ENCODE assay signal across 1 cellular context in the genomic region with DNA sequence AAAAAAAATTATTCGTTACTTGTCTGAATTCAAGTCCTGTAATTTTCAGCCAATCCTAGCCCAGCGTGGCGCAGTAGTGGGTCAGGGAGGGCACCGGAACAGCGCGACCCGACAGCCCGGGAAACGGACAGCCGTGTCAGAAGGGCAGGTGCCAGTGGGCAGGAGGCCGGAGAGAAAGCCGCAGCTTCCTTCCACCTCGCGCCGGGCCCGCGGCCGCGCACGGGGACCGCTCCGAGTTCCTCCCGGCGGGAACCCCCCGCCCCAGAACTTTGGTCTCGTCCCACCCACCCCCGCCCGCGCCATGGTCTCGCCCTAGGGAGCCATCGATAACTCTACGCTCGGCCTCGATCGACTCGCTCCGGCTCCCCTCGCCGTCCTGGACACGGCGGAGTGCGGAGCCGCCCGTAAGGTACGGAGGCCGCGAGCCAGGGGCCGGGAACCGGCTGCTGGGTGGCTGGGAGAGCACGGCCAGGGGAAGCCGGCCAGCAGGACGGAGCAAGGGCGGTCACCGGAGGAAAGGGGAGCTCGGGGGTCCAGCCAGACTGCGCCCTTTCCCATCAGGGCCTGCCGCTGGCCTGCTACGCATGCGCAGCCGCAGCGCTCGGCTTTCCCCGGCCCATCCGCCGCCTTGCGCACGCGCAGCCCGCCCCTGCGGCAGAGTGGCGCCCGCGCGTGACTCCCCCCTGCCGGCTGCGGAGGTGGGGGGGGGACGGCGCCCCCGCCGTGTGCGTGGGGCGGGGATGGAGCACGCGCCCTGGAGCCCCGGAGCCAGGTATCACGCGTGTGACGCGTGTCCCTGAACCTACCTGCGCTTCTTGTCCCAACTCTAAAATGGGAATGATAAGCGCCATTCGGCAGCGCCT.
TF ChIP-seq lines count a peak whose summit lies in the region.

A gene with protein sequence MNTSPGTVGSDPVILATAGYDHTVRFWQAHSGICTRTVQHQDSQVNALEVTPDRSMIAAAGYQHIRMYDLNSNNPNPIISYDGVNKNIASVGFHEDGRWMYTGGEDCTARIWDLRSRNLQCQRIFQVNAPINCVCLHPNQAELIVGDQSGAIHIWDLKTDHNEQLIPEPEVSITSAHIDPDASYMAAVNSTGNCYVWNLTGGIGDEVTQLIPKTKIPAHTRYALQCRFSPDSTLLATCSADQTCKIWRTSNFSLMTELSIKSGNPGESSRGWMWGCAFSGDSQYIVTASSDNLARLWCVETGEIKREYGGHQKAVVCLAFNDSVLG (plus strand): TSS at position 351 of the 863 bp plus-strand sequence. CDS start 632 bp downstream, outside the sequence.

TF ChIP-seq in K562, 482 proteins besides CTCF, POLR2A, EP300 and RAD21 (continued from another document and continues in another):
- TF ChIP-seq ZBTB2 (IDR thresholded peaks at IDR 0.05) (peak; percentile 96), BCLAF1 (IDR thresholded peaks at IDR 0.05; ENCODE audit: borderline replicate concordance in 1 of 2, control insufficient read depth in 1 of 2, low read depth in 2 of 2, low read length in 1 of 2) (peak in 1 of 2 experiments; percentile 87; a peak in 2 of 4 replicates), HNRNPLL (IDR thresholded peaks at IDR 0.05; ENCODE audit: low read depth, low read length, poor library complexity, severe bottlenecking) (peak; percentile 89), ZNF175 (CRISPR knock-in tag; IDR thresholded peaks at IDR 0.05; ENCODE audit: low read depth) (no peak), CCAR2 (IDR thresholded peaks at IDR 0.05; ENCODE audit: low read depth, low read length) (no peak), SMAD1 (IDR thresholded peaks at IDR 0.05; ENCODE audit: low read depth, low read length, partially characterized antibody) (no peak), SRSF7 (optimal IDR thresholded peaks at IDR 0.05; ENCODE audit: low read depth, low read length) (no peak), ZNF431 (CRISPR knock-in tag; IDR thresholded peaks at IDR 0.05) (no peak), PRPF4 (IDR thresholded peaks at IDR 0.05; ENCODE audit: insufficient read depth, low read depth, low read length, poor library complexity, severe bottlenecking) (no peak), PRDM10 (IDR thresholded peaks at IDR 0.05; ENCODE audit: partially characterized antibody) (peak; percentile 99), U2AF2 (optimal IDR thresholded peaks at IDR 0.05; ENCODE audit: low read depth, low read length) (no peak), CBX2 (IDR thresholded peaks at IDR 0.05; ENCODE audit: insufficient read depth, low read length, poor library complexity, severe bottlenecking) (no peak), ZNF639 (CRISPR knock-in tag; conservative IDR thresholded peaks at IDR 0.05 in 1 of 2, IDR thresholded peaks at IDR 0.05 in 1 of 2) (peak in 1 of 2 experiments; percentile 96; a peak in 2 of 4 replicates), ZNF133 (CRISPR knock-in tag; IDR thresholded peaks at IDR 0.05) (0 out of 2 replicates have a peak, but pooled peaks have one; percentile 56), FOXJ2 (tag; IDR thresholded peaks at IDR 0.05) (no peak), ESRRA (IDR thresholded peaks at IDR 0.05; ENCODE audit: borderline replicate concordance, low read depth) (peak; percentile 50; the same call in 1 of the 2 replicates), PCBP2 (IDR thresholded peaks at IDR 0.05; ENCODE audit: low read depth, low read length, poor library complexity, severe bottlenecking) (no peak), ARHGAP35 (IDR thresholded peaks at IDR 0.05; ENCODE audit: partially characterized antibody) (no peak), ZC3H8 (IDR thresholded peaks at IDR 0.05) (no peak), XRCC4 (IDR thresholded peaks at IDR 0.05; ENCODE audit: extremely low read depth, insufficient read depth, insufficient read length) (no peak), TCF7 (IDR thresholded peaks at IDR 0.05; ENCODE audit: borderline replicate concordance) (no peak), DEAF1 (CRISPR knock-in tag; IDR thresholded peaks at IDR 0.05) (no peak; the same call in 1 of the 2 replicates), PML (IDR thresholded peaks at IDR 0.05; ENCODE audit: low read length) (peak; percentile 86), NR3C1 (CRISPR knock-in tag; IDR thresholded peaks at IDR 0.05) (no peak)
- TF ChIP-seq, protein P1, sequence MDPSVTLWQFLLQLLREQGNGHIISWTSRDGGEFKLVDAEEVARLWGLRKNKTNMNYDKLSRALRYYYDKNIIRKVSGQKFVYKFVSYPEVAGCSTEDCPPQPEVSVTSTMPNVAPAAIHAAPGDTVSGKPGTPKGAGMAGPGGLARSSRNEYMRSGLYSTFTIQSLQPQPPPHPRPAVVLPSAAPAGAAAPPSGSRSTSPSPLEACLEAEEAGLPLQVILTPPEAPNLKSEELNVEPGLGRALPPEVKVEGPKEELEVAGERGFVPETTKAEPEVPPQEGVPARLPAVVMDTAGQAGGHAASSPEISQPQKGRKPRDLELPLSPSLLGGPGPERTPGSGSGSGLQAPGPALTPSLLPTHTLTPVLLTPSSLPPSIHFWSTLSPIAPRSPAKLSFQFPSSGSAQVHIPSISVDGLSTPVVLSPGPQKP (CRISPR knock-in tag; IDR thresholded peaks at IDR 0.05), result no peak
